In genomic region chr7:14483663-14484062, GRCh38 we compare ENCODE assay signal across 19 cellular contexts.
A peak's percentile ranks its signal among the peaks of the same experiment; 100 is the strongest.
DNase-seq lines count a peak whose midpoint lies in the region; ATAC-seq and TF ChIP-seq lines count a peak whose summit lies in the region.
"Had no signal": no experiment of that assay in that cellular context is flagged by ENCODE, and none has a peak within 500 bp of the region (broad histone marks: within the 10 kb centered on the region; RNA-seq: fewer than 3 reads in every experiment).

No MANE protein-coding gene starts in this region.

- no peak overlapping the region for H3K27ac Mint-ChIP-seq in natural killer cell
- H3K27ac Mint-ChIP-seq: CD4-positive, alpha-beta T cell; IgD-negative memory B cell had no signal

- no peak overlapping the region for H2AFZ ChIP-seq in SK-N-SH (ENCODE audit: low read depth)

- no peak overlapping the region for H3K4me3 ChIP-seq in SK-N-SH (ENCODE audit: low read depth in 2 of 2, low read length in 1 of 2)
- H3K4me3 ChIP-seq in epithelial cell of proximal tubule (ENCODE audit: low read depth, low read length), result no peak overlapping the region
- H3K4me3 ChIP-seq: HAP-1 had no signal

- H3K9ac ChIP-seq in SK-N-SH, result no peak overlapping the region

- no peaks in the 10 kb centered on the region for H3K4me1 Mint-ChIP-seq in natural killer cell
- H3K4me1 Mint-ChIP-seq: IgD-negative memory B cell had no signal

- TF ChIP-seq CTCF in SK-N-SH (IDR thresholded peaks at IDR 0.05) (peak; percentile 20; the same call in 1 of the 2 replicates), epithelial cell of proximal tubule (conservative IDR thresholded peaks at IDR 0.05; ENCODE audit: low read depth, low read length) (peak; percentile 31), GM13976 (IDR thresholded peaks at IDR 0.05; ENCODE audit: borderline replicate concordance, control extremely low read depth, extremely low read depth, insufficient read depth, missing control alignments) (no peak), natural killer cell (IDR thresholded peaks at IDR 0.05) (no peak)

- POLR2A ChIA-PET in SK-N-SH (lab: Yijun Ruan, JAX), result no interaction called here

- H3K4me3 Mint-ChIP-seq in natural killer cell, result no peak overlapping the region
- H3K4me3 Mint-ChIP-seq: CD4-positive, alpha-beta T cell; IgD-negative memory B cell had no signal

- no peaks in the 10 kb centered on the region for H3K9me2 ChIP-seq in SK-N-SH

- H3K4me1 ChIP-seq in SK-N-SH (ENCODE audit: control insufficient read depth in 1 of 2, insufficient read depth in 2 of 2, low read depth in 1 of 2, low read length in 1 of 2), result no peaks in the 10 kb centered on the region
- H3K4me1 ChIP-seq: HAP-1 had no signal

- H3K9me3 ChIP-seq in SK-N-SH, result no peaks in the 10 kb centered on the region
- H3K9me3 ChIP-seq: BE2C, HAP-1 had no signal

- H3K9me3 Mint-ChIP-seq in natural killer cell, result peaks cover 2 to 7% of the 10 kb centered on the region in 2 donors

- ATAC-seq in SK-N-SH treated with all-trans-retinoic acid at 6 μM for 48 hours (no peak), natural killer cell (no peak)

- no peaks in the 10 kb centered on the region for H4K20me1 ChIP-seq in SK-N-SH (ENCODE audit: insufficient read depth)

- H3K27me3 ChIP-seq in SK-N-SH (ENCODE audit: insufficient read depth), result no peaks in the 10 kb centered on the region
- H3K27me3 ChIP-seq: BE2C had no signal

- CTCF ChIA-PET in SK-N-SH (lab: Yijun Ruan, JAX), result no interaction called here

- TF ChIP-seq EP300 in SK-N-SH (IDR thresholded peaks at IDR 0.05; ENCODE audit: borderline replicate concordance in 1 of 2, low read depth in 1 of 2, low read length in 1 of 2), result no peak

- 75% methylated on average over 4 of the region's 4 CpGs for WGBS in SK-N-SH (ENCODE audit: low lambda C conversion rate)

- H3K4me2 ChIP-seq in SK-N-SH, result no peak overlapping the region

- DNase-seq in SK-N-SH (no peak), HT-29 (ENCODE audit: low spot score) (peak; percentile 22), SK-MEL-5 (ENCODE audit: low read depth, low spot score) (peak; percentile 15), epithelial cell of proximal tubule (ENCODE audit: low read depth) (no peak), GM13976 (ENCODE audit: low spot score) (no peak), natural killer cell (no peak)
- no peak for DNase-seq in stimulated activated CD4-positive, alpha-beta T cell treated with anti-CD3 and anti-CD28 coated beads, Interleukin-4, amount 100 ng/mL, for 24 hours
- DNase-seq: 8988T; BE2C; CD4-positive, alpha-beta T cell; DMS153; Karpas-422; NCI-H1105; NCI-H1694 treated with DMSO at 0.1 percent for 48 hours; RPMI8226; SIG-M5 had no signal

- no peaks in the 10 kb centered on the region for H3K27me3 Mint-ChIP-seq in natural killer cell (ENCODE audit: low read depth in 2 of 2)
- H3K27me3 Mint-ChIP-seq: CD4-positive, alpha-beta T cell; IgD-negative memory B cell had no signal

- H3K36me3 ChIP-seq in SK-N-SH (replicated peaks in 1 of 2; ENCODE audit: control insufficient read depth in 1 of 2, insufficient read depth in 2 of 2, low read length in 1 of 2), result no peaks in the 10 kb centered on the region
- H3K36me3 ChIP-seq: BE2C, HAP-1 had no signal

- H3K36me3 Mint-ChIP-seq in natural killer cell, result no peaks in the 10 kb centered on the region
- H3K36me3 Mint-ChIP-seq: IgD-negative memory B cell had no signal

- no peak for TF ChIP-seq RAD21 in SK-N-SH (IDR thresholded peaks at IDR 0.05; ENCODE audit: low read length)

- no peaks in the 10 kb centered on the region for H3K79me2 ChIP-seq in SK-N-SH (ENCODE audit: insufficient read depth)

- H3K27ac ChIP-seq in SK-N-SH (ENCODE audit: low read depth in 2 of 2, low read length in 1 of 2), result no peak overlapping the region

- in situ Hi-C loops in SK-MEL-5 (cut with HindIII; ENCODE audit: low pct_unique_long_range_greater_than_20kb, low sequenced_read_pairs), result no loop called here
- in situ Hi-C loops in GM13976 (cut with MboI; ENCODE audit: low sequenced_read_pairs, unreplicated experiment), result no loop called here

- H3F3A ChIP-seq in SK-N-SH (replicated peaks; ENCODE audit: insufficient read depth), result no peaks in the 10 kb centered on the region

- intact Hi-C loops in natural killer cell (cut with micrococcal nuclease), result no loop called here

TF ChIP-seq in SK-N-SH, 30 proteins besides CTCF, POLR2A, EP300 and RAD21:
- TF ChIP-seq SIN3A (IDR thresholded peaks at IDR 0.05; ENCODE audit: borderline replicate concordance, low read depth, low read length) (no peak), SMC3 (IDR thresholded peaks at IDR 0.05; ENCODE audit: low read depth, low read length) (no peak), RCOR1 (IDR thresholded peaks at IDR 0.05; ENCODE audit: low read length) (no peak), TCF12 (IDR thresholded peaks at IDR 0.05) (no peak), MAX (IDR thresholded peaks at IDR 0.05; ENCODE audit: low read depth) (no peak), YY1 (IDR thresholded peaks at IDR 0.05; ENCODE audit: low read depth) (no peak)

TF ChIP-seq in SK-N-SH treated with all-trans-retinoic acid at 6 μM for 48 hours, 23 proteins besides CTCF, POLR2A, EP300 and RAD21:
- TF ChIP-seq TCF4 (CRISPR knock-in tag; IDR thresholded peaks at IDR 0.05; ENCODE audit: borderline replicate concordance) (no peak), TSHZ2 (CRISPR knock-in tag; IDR thresholded peaks at IDR 0.05) (no peak), ZFP30 (CRISPR knock-in tag; IDR thresholded peaks at IDR 0.05) (no peak), RARB (CRISPR knock-in tag; IDR thresholded peaks at IDR 0.05) (no peak), CSDC2 (CRISPR knock-in tag; IDR thresholded peaks at IDR 0.05) (no peak), SNAI2 (CRISPR knock-in tag; IDR thresholded peaks at IDR 0.05) (no peak), GLIS3 (CRISPR knock-in tag; IDR thresholded peaks at IDR 0.05) (no peak), CSRNP3 (CRISPR knock-in tag; IDR thresholded peaks at IDR 0.05) (no peak), BACH2 (CRISPR knock-in tag; IDR thresholded peaks at IDR 0.05; ENCODE audit: borderline replicate concordance) (no peak), ZNF8 (CRISPR knock-in tag; IDR thresholded peaks at IDR 0.05) (no peak), PATZ1 (CRISPR knock-in tag; IDR thresholded peaks at IDR 0.05; ENCODE audit: borderline replicate concordance) (no peak)

Comparison
In these comparisons a context has a peak if more than half of its experiments do, and no peak if none do; other contexts are left out.
1. DNase-seq: peak in HT-29 (single experiment) and SK-MEL-5 (single experiment); none in SK-N-SH (single experiment), epithelial cell of proximal tubule (single experiment), GM13976 (single experiment), natural killer cell (single experiment) and stimulated activated CD4-positive, alpha-beta T cell treated with anti-CD3 and anti-CD28 coated beads, Interleukin-4, amount 100 ng/mL, for 24 hours (single experiment).
2. CTCF ChIP-seq: peak in SK-N-SH (single experiment) and epithelial cell of proximal tubule (single experiment); none in GM13976 (single experiment) and natural killer cell (single experiment).